Comparison of ENCODE assay signal across 18 cellular contexts in the genomic region with DNA sequence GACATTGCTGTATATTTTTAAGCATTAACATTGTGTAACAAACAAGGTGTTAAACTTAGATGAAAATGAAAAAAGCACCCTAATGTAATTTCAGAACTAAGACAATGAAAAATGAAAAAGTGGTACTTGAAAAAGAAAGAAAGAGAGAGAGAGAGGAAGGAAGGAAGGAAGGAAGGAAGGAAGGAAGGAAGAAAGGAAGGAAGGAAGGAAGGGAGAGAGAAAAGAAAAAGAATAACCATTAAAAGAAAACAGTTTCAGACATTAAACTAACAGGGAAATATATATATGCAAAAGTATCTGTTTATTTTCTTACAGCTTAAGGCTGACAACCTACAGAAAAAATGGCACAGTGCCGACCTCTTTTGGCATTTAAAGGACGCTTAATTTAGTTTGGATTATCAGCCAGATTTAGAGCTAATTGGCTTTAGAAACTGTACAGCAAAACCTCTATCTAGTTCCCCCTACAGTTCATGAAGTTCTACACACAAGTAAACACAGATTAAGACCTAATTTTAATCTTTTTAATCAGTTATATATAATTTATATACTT.
"Had no signal": no experiment of that assay in that cellular context is flagged by ENCODE, and none has a peak within 500 bp of the region (broad histone marks: within the 10 kb centered on the region; RNA-seq: fewer than 3 reads in every experiment).

No MANE protein-coding gene starts in this region.

- H3K27ac ChIP-seq: ascending aorta, breast epithelium, esophagus squamous epithelium, ovary, psoas muscle, right lobe of liver, vagina had no signal

- DNase-seq: activated CD4-positive, alpha-beta T cell treated with anti-CD3 and anti-CD28 coated beads for 36 hours; activated CD4-positive, alpha-beta T cell treated with anti-CD3 and anti-CD28 coated beads, Interleukin-2, amount 50 U/mL, for 48 hours; activated gamma-delta T cell; effector memory CD8-positive, alpha-beta T cell; esophagus squamous epithelium; left ventricle myocardium superior; ovary; psoas muscle; right lobe of liver; stimulated activated CD4-positive, alpha-beta T cell treated with anti-CD3 and anti-CD28 coated beads, Interleukin-4, amount 100 ng/mL, for 1 hour; stimulated activated naive CD8-positive, alpha-beta T cell treated with anti-CD3 and anti-CD28 coated beads, Interleukin-15, amount 100 ng/mL, for 72 hours; trophoblast cell had no signal

- H3K9me3 Mint-ChIP-seq: effector memory CD8-positive, alpha-beta T cell; neural progenitor cell had no signal

- H3K27me3 ChIP-seq: ascending aorta, breast epithelium, esophagus squamous epithelium, neural progenitor cell, ovary, right lobe of liver, vagina had no signal

- H3K4me1 Mint-ChIP-seq: neural progenitor cell; stimulated activated naive CD8-positive, alpha-beta T cell treated with anti-CD3 and anti-CD28 coated beads, Interleukin-15, amount 100 ng/mL, for 72 hours had no signal

- H3K27ac Mint-ChIP-seq: activated CD4-positive, alpha-beta T cell treated with anti-CD3 and anti-CD28 coated beads for 36 hours; activated naive CD4-positive, alpha-beta T cell treated with anti-CD3 and anti-CD28 coated beads, Interleukin-2, amount 50 U/mL, for 24 hours; neural progenitor cell; stimulated activated naive CD8-positive, alpha-beta T cell treated with anti-CD3 and anti-CD28 coated beads, Interleukin-15, amount 100 ng/mL, for 72 hours had no signal

- H3K36me3 ChIP-seq: breast epithelium, neural progenitor cell, ovary, right lobe of liver, vagina had no signal

- H3K27me3 Mint-ChIP-seq: activated CD4-positive, alpha-beta T cell treated with anti-CD3 and anti-CD28 coated beads for 36 hours; activated naive CD4-positive, alpha-beta T cell treated with anti-CD3 and anti-CD28 coated beads, Interleukin-2, amount 50 U/mL, for 24 hours; effector memory CD8-positive, alpha-beta T cell; stimulated activated naive CD8-positive, alpha-beta T cell treated with anti-CD3 and anti-CD28 coated beads, Interleukin-15, amount 100 ng/mL, for 72 hours had no signal

- H3K9me3 ChIP-seq: ascending aorta, breast epithelium, esophagus squamous epithelium, ovary, psoas muscle, right lobe of liver, vagina had no signal

- H3K4me3 Mint-ChIP-seq: activated CD4-positive, alpha-beta T cell treated with anti-CD3 and anti-CD28 coated beads for 36 hours; activated naive CD4-positive, alpha-beta T cell treated with anti-CD3 and anti-CD28 coated beads, Interleukin-2, amount 50 U/mL, for 24 hours; effector memory CD8-positive, alpha-beta T cell; neural progenitor cell; stimulated activated naive CD8-positive, alpha-beta T cell treated with anti-CD3 and anti-CD28 coated beads, Interleukin-15, amount 100 ng/mL, for 72 hours had no signal

- H3K4me1 ChIP-seq: ascending aorta, breast epithelium, neural progenitor cell, psoas muscle, right lobe of liver, vagina had no signal

- H3K4me3 ChIP-seq: ascending aorta, breast epithelium, esophagus squamous epithelium, neural progenitor cell, ovary, psoas muscle, right lobe of liver, smooth muscle cell, vagina had no signal

- ATAC-seq: activated CD4-positive, alpha-beta T cell treated with anti-CD3 and anti-CD28 coated beads for 36 hours; effector memory CD8-positive, alpha-beta T cell; left ventricle myocardium superior; psoas muscle; right lobe of liver; stimulated activated naive CD8-positive, alpha-beta T cell treated with anti-CD3 and anti-CD28 coated beads, Interleukin-15, amount 100 ng/mL, for 72 hours had no signal
